In genomic region chr10:129963831-129964501, GRCh38 we compare ENCODE assay signal across 8 cellular contexts. TPM values are rescaled to one million over a fixed set of nuclear protein-coding genes. Genes with fewer than 3 reads are reported as not detected.
DNase-seq lines count a peak whose midpoint lies in the region; ATAC-seq and TF ChIP-seq lines count a peak whose summit lies in the region.

EBF3 (minus strand) TSS chr10:129964274; CDS start chr10:129963768, 506 bp downstream.

- H3K27me3 ChIP-seq in heart left ventricle: peaks cover 17 to 98% (median 56%) of the 10 kb centered on the region in 9 donors

- peak within 1 kb of the TSS; percentile 63 to 93 (median 73) for H3K4me3 ChIP-seq in heart left ventricle

- H3K4me1 Mint-ChIP-seq in activated naive CD8-positive, alpha-beta T cell (ENCODE audit: low read depth): peaks cover 44% of the 10 kb centered on the region
- H3K4me1 Mint-ChIP-seq in progenitor cell of endocrine pancreas (ENCODE audit: low read depth): peaks cover 11% of the 10 kb centered on the region

- no peaks in the 10 kb centered on the region for H3K36me3 Mint-ChIP-seq in activated naive CD8-positive, alpha-beta T cell
- H3K36me3 Mint-ChIP-seq in progenitor cell of endocrine pancreas (ENCODE audit: insufficient read depth): no peaks in the 10 kb centered on the region

- H3K27ac Mint-ChIP-seq in activated naive CD8-positive, alpha-beta T cell: no peak within 1 kb of the TSS
- peak within 1 kb of the TSS; percentile 73 for H3K27ac Mint-ChIP-seq in progenitor cell of endocrine pancreas

- no peaks in the 10 kb centered on the region for H3K9me3 Mint-ChIP-seq in activated naive CD8-positive, alpha-beta T cell (ENCODE audit: low read depth)
- H3K9me3 Mint-ChIP-seq in progenitor cell of endocrine pancreas (ENCODE audit: low read depth): no peaks in the 10 kb centered on the region

- ATAC-seq in heart left ventricle (peak; percentile 83 to 87 (median 83)), HG02588 (IDR thresholded peaks at IDR 0.05; ENCODE audit: unreplicated experiment) (no peak)

- H3K36me3 ChIP-seq in heart left ventricle: no peaks in the 10 kb centered on the region

- intact Hi-C loops in heart left ventricle (cut with DNase I): loop anchor here in 6 of 10 donors (2.0 to 10.0 kb wide), 9 partner anchors 72 to 942 kb away; partner anchors contain the start of gene MGMT (in 2 of the 6)

- H3K4me1 ChIP-seq in heart left ventricle: peaks cover 0 to 53% (median 7%) of the 10 kb centered on the region in 12 donors

- WGBS in heart left ventricle, 4 donors: 0 to 6% (median 1%) methylated on average over 11 to 106 of the region's 106 CpGs

- peak; percentile 67 to 98 for TF ChIP-seq POLR2A in heart left ventricle (IDR thresholded peaks at IDR 0.05)

- no peaks in the 10 kb centered on the region for H3K9me3 ChIP-seq in heart left ventricle

- TF ChIP-seq CTCF in heart left ventricle (IDR thresholded peaks at IDR 0.05): peak in 1 of 12 donors; percentile 8
- no peak for TF ChIP-seq CTCF in progenitor cell of endocrine pancreas (IDR thresholded peaks at IDR 0.05; ENCODE audit: unreplicated experiment)

- peak within 1 kb of the TSS; percentile 83 for H3K4me3 Mint-ChIP-seq in activated naive CD8-positive, alpha-beta T cell
- H3K4me3 Mint-ChIP-seq in progenitor cell of endocrine pancreas (ENCODE audit: low read depth): peak within 1 kb of the TSS; percentile 50

- H3K27me3 Mint-ChIP-seq in activated naive CD8-positive, alpha-beta T cell: peaks cover 37% of the 10 kb centered on the region
- H3K27me3 Mint-ChIP-seq in progenitor cell of endocrine pancreas: peaks cover 69% of the 10 kb centered on the region

- DNase-seq in GM04504 (ENCODE audit: low read depth) (peak; percentile 44), NCI-H345 (lab: John Stamatoyannopoulos, UW) (peak; percentile 78), heart left ventricle (peak; percentile 88 to 94 (median 91)), progenitor cell of endocrine pancreas (ENCODE audit: low spot score, unreplicated experiment) (peak; percentile 51), Ammon's horn (ENCODE audit: low spot score) (no peak), NOMO-1 (lab: John Stamatoyannopoulos, UW; ENCODE audit: unreplicated experiment in 2 of 2) (no peak)

- H3K27ac ChIP-seq in heart left ventricle: peak within 1 kb of the TSS; percentile 79 to 94 (median 90)

RNA-seq across cellular contexts. Expression of gene EBF3, which starts in this region (rescaled TPM):
- 1 to 10 TPM; 3.6 to 8.8 (median 7.2) TPM for total RNA-seq in heart left ventricle
- 1 to 10 TPM; 4.3 TPM for polyA plus RNA-seq in heart left ventricle
- 0.19 and 0.38 TPM in 2 replicates for total RNA-seq in progenitor cell of endocrine pancreas

Comparison
In these comparisons a context has a peak if more than half of its experiments do, and no peak if none do; other contexts are left out.
1. Peak in DNase-seq in progenitor cell of endocrine pancreas; RNA of the gene not detected or under 1 TPM.
2. DNase-seq: peak in GM04504 (single experiment), NCI-H345 (single experiment) and heart left ventricle (5 of 5); none in Ammon's horn (single experiment) and NOMO-1 (0 of 2).